Comparison of ENCODE assay signal across 7 cellular contexts in genomic region chr12:26831959-26832816, GRCh38. TPM values are rescaled to one million over a fixed set of nuclear protein-coding genes. Genes with fewer than 3 reads are reported as not detected.
DNase-seq lines count a peak whose midpoint lies in the region; ATAC-seq, FAIRE-seq and TF ChIP-seq lines count a peak whose summit lies in the region.

No MANE protein-coding gene starts in this region.

- peak; percentile 83 for TF ChIP-seq POLR2A in GM18505 (IDR thresholded peaks at IDR 0.05; ENCODE audit: borderline replicate concordance, extremely low read depth, insufficient read depth, insufficient read length)

- intact Hi-C loops in kidney (cut with DNase I) = no loop called here

- peak overlapping the region; percentile 73 for H3K4me3 ChIP-seq in WERI-Rb-1 (ENCODE audit: low read depth, low read length)
- peak overlapping the region; percentile 92 to 95 for H3K4me3 ChIP-seq in kidney (ENCODE audit: low read length in 2 of 2)

- peaks cover 5 to 7% of the 10 kb centered on the region in 2 donors for H3K4me1 ChIP-seq in kidney (ENCODE audit: control insufficient read depth in 1 of 2, insufficient read depth in 1 of 2, low read depth in 1 of 2, low read length in 2 of 2)

- peak; percentile 57 for DNase-seq in NCI-H2029 treated with DMSO at 0.1 percent for 48 hours (lab: John Stamatoyannopoulos, UW)
- DNase-seq in WERI-Rb-1 = peak; percentile 56
- peak in 50 of 61 donors; percentile 9 to 80 (median 48) for DNase-seq in caudate nucleus (lab: John Stamatoyannopoulos, UW)
- DNase-seq in kidney = peak; percentile 88
- DNase-seq in stimulated activated CD4-positive, alpha-beta T cell treated with anti-CD3 and anti-CD28 coated beads, Interleukin-15, amount 100 ng/mL, for 48 hours (ENCODE audit: low read depth in 2 of 2) = peak; percentile 40 to 55

- H3K27me3 ChIP-seq in WERI-Rb-1 (ENCODE audit: insufficient read depth, low read depth, severe bottlenecking) = no peaks in the 10 kb centered on the region

- H3K36me3 ChIP-seq in WERI-Rb-1 (no peaks in the 10 kb centered on the region), kidney (ENCODE audit: control insufficient read depth in 1 of 2, insufficient read depth in 2 of 2, low read length in 2 of 2) (no peaks in the 10 kb centered on the region)

- peak overlapping the region; percentile 95 to 97 for H3K9ac ChIP-seq in kidney (ENCODE audit: low read length in 2 of 2)

- H3K27ac ChIP-seq in WERI-Rb-1 (peak overlapping the region; percentile 69), caudate nucleus (ENCODE audit: low read depth, low read length) (peak overlapping the region; percentile 91), kidney (ENCODE audit: low read depth in 2 of 2, low read length in 2 of 2) (peak overlapping the region; percentile 86 to 97)

- ATAC-seq in GM18505 (IDR thresholded peaks at IDR 0.05; ENCODE audit: unreplicated experiment) (peak; percentile 50), HG02678 (IDR thresholded peaks at IDR 0.05; ENCODE audit: unreplicated experiment) (peak; percentile 41)

- TF ChIP-seq CTCF in WERI-Rb-1 (IDR thresholded peaks at IDR 0.05; ENCODE audit: low read depth, low read length) (peak; percentile 33; the same call in 1 of the 2 replicates), kidney (IDR thresholded peaks at IDR 0.05; ENCODE audit: borderline replicate concordance, extremely low read depth, insufficient read depth) (no peak)

- no peak for FAIRE-seq in kidney (lab: Jason Lieb, UNC)

- H3K9me3 ChIP-seq in WERI-Rb-1 (ENCODE audit: severe bottlenecking) (no peaks in the 10 kb centered on the region), kidney (ENCODE audit: control insufficient read depth in 1 of 2, low read length in 2 of 2) (no peaks in the 10 kb centered on the region)

RNA-seq across cellular contexts. Expression of gene ITPR2, which starts 0.8 kb away (rescaled TPM):
- total RNA-seq in kidney = 56.9 TPM
- polyA plus RNA-seq in kidney (ENCODE audit: insufficient read depth, low read depth, low replicate concordance) = 5.7 TPM

Comparison
In these comparisons a context has a peak if more than half of its experiments do, and no peak if none do; other contexts are left out.
1. Peak in every context shown above with its lines: DNase-seq, ATAC-seq, H3K4me3 ChIP-seq and H3K27ac ChIP-seq.